ENCODE assay signal across 31 cellular contexts in the genomic region with DNA sequence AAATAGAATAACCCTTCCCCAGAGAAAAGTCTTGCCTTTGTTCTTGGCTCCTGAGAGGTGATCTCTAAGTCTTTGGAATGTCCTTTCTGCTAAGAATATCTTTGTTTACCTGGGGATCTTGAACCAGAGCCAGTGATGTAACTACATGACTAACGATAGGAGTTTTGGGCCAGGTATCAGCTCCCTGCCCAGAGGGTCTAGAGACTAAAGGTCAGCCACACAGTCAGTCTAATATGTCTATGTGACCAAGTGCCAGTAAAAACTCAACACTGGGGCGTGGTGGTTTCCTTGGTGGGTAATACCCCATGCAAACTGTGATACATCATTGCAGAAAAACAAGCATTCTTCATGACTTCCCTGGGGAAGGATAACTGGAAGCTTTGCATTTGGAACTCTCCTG.
"Had no signal": no experiment of that assay in that cellular context is flagged by ENCODE, and none has a peak within 500 bp of the region (broad histone marks: within the 10 kb centered on the region; RNA-seq: fewer than 3 reads in every experiment).

No MANE protein-coding gene starts in this region.

- ATAC-seq: activated CD4-positive, CD25-positive, alpha-beta regulatory T cell treated with anti-CD3 and anti-CD28 coated beads, Interleukin-2, amount 50 U/mL, for 24 hours; body of pancreas; gastroesophageal sphincter; left lung; lower lobe of right lung; mucosa of descending colon; sciatic nerve; stimulated activated naive B cell treated with anti-CD40 and anti-IgM and Interleukin-4, amounts not matched to agents 10 μg/mL and 1 μg/mL and 100 μg/mL, for 72 hours; upper lobe of right lung had no signal

- H3K36me3 ChIP-seq: adrenal gland, gastroesophageal sphincter, left lung, lower lobe of right lung, neutrophil, stomach, thyroid gland, upper lobe of right lung, WERI-Rb-1 had no signal

- H3K4me1 ChIP-seq: adrenal gland, body of pancreas, gastroesophageal sphincter, left lung, lower lobe of right lung, stomach, thyroid gland, upper lobe of right lung had no signal

- H3K9me3 ChIP-seq: adrenal gland, body of pancreas, gastroesophageal sphincter, left lung, lower lobe of right lung, mucosa of descending colon, neutrophil, stomach, thyroid gland, upper lobe of right lung had no signal

- H3K4me3 ChIP-seq: adrenal gland, body of pancreas, coronary artery, dorsolateral prefrontal cortex, gastroesophageal sphincter, left lung, lower lobe of right lung, mucosa of descending colon, stomach, thyroid gland, upper lobe of right lung had no signal

- H3K27ac ChIP-seq: adrenal gland, body of pancreas, coronary artery, dorsolateral prefrontal cortex, gastroesophageal sphincter, left lung, lower lobe of right lung, neutrophil, stomach, thyroid gland, upper lobe of right lung, WERI-Rb-1 had no signal

- H3K27me3 ChIP-seq: adrenal gland, body of pancreas, dorsolateral prefrontal cortex, gastroesophageal sphincter, left lung, neutrophil, stomach, thyroid gland, upper lobe of right lung had no signal

- DNase-seq: activated CD4-positive, alpha-beta T cell treated with anti-CD3 and anti-CD28 coated beads for 48 hours; activated CD4-positive, alpha-beta T cell treated with anti-CD3 and anti-CD28 coated beads, Interleukin-2, amount 50 U/mL, for 48 hours; activated CD8-positive, alpha-beta memory T cell treated with anti-CD3 and anti-CD28 coated beads for 24 hours; activated effector memory CD4-positive, alpha-beta T cell treated with Interleukin-2 at 50 U/mL for 16 hours; activated naive CD4-positive, alpha-beta T cell treated with Interleukin-2 at 50 U/mL for 16 hours; activated naive CD8-positive, alpha-beta T cell treated with anti-CD3 and anti-CD28 coated beads for 36 hours; adrenal gland; aorta; body of pancreas; dorsolateral prefrontal cortex; effector memory CD4-positive, alpha-beta T cell; erythroblast; head of caudate nucleus; hippocampal formation; left lung; lower lobe of right lung; mucosa of descending colon; retina; stimulated activated CD4-positive, alpha-beta T cell treated with anti-CD3 and anti-CD28 coated beads, Interleukin-15, amount 100 ng/mL, for 24 hours; stimulated activated CD4-positive, alpha-beta T cell treated with anti-CD3 and anti-CD28 coated beads, Interleukin-2, amount 100 ng/mL, for 24 hours; stimulated activated naive B cell treated with anti-CD40 and anti-IgM and Interleukin-4, amounts not matched to agents 10 μg/mL and 1 μg/mL and 100 μg/mL, for 72 hours; stomach; T-helper 9 cell; thyroid gland; upper lobe of right lung; WERI-Rb-1 had no signal
